Comparison of ENCODE assay signal across 1 cellular context in genomic region chr9:117224676-117225075, GRCh38.
TF ChIP-seq lines count a peak whose summit lies in the region.

No MANE protein-coding gene starts in this region.

TF ChIP-seq in H1, 55 proteins besides CTCF, POLR2A, EP300 and RAD21 (continued from another document):
- peak; percentile 93 for TF ChIP-seq JUND (IDR thresholded peaks at IDR 0.05; ENCODE audit: low read length)
- TF ChIP-seq, protein P1, sequence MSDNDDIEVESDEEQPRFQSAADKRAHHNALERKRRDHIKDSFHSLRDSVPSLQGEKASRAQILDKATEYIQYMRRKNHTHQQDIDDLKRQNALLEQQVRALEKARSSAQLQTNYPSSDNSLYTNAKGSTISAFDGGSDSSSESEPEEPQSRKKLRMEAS (IDR thresholded peaks at IDR 0.05): peak; percentile 80
- TF ChIP-seq JUN (IDR thresholded peaks at IDR 0.05; ENCODE audit: low read depth, low read length): 0 out of 2 replicates have a peak, but pooled peaks have one; percentile 66
- no peak for TF ChIP-seq GTF2F1 (IDR thresholded peaks at IDR 0.05; ENCODE audit: borderline replicate concordance, low read depth, low read length)
- TF ChIP-seq TAF7 (optimal IDR thresholded peaks at IDR 0.05; ENCODE audit: borderline replicate concordance, low read depth, low read length): no peak
- no peak for TF ChIP-seq MAFK (IDR thresholded peaks at IDR 0.05; ENCODE audit: low read depth, low read length)
